In genomic region chr5:42995152-42995751, GRCh38 we compare ENCODE assay signal across 8 cellular contexts. TPM values are rescaled to one million over a fixed set of nuclear protein-coding genes. Genes with fewer than 3 reads are reported as not detected.
DNase-seq lines count a peak whose midpoint lies in the region; ATAC-seq and TF ChIP-seq lines count a peak whose summit lies in the region.

No MANE protein-coding gene starts in this region.

- H3K79me2 ChIP-seq in DOHH2 (ENCODE audit: control insufficient read depth, low read length) (no peaks in the 10 kb centered on the region), H9 (ENCODE audit: insufficient read depth, low read length) (no peaks in the 10 kb centered on the region)

- no peak overlapping the region for H3K4ac ChIP-seq in H9 (ENCODE audit: low read depth, low read length)

- H3K23ac ChIP-seq in H9 (ENCODE audit: insufficient read length, low read depth, low read length): no peak overlapping the region

- no peak overlapping the region for H2BK120ac ChIP-seq in H9 (ENCODE audit: low read depth, low read length, poor library complexity, severe bottlenecking)

- H2AFZ ChIP-seq in H9 (ENCODE audit: low read length): no peak overlapping the region

- no peak overlapping the region for H2AK5ac ChIP-seq in H9 (ENCODE audit: insufficient read length, low read length)

- no peak overlapping the region for H2BK12ac ChIP-seq in H9 (ENCODE audit: insufficient read length, low read depth, low read length)

- H2BK15ac ChIP-seq in H9 (ENCODE audit: low read depth, low read length): no peak overlapping the region

- peak overlapping the region; percentile 86 for H3K4me3 ChIP-seq in DOHH2 (ENCODE audit: low read length)
- H3K4me3 ChIP-seq in SJCRH30: peak overlapping the region; percentile 64
- peak overlapping the region; percentile 89 for H3K4me3 ChIP-seq in endodermal cell (ENCODE audit: low read length)
- peak overlapping the region; percentile 73 for H3K4me3 ChIP-seq in psoas muscle

- H3K4me3 Mint-ChIP-seq in endodermal cell (no peak overlapping the region), H9 (peak overlapping the region in 1 of 2 experiments; percentile 1; a peak in 1 of 5 replicates)

- no peaks in the 10 kb centered on the region for H3K79me1 ChIP-seq in H9 (ENCODE audit: insufficient read depth, low read depth, low read length, poor library complexity, severe bottlenecking)

- H3K36me3 ChIP-seq in DOHH2 (ENCODE audit: control insufficient read depth, low read length): no peaks in the 10 kb centered on the region
- no peaks in the 10 kb centered on the region; the same call in 1 of the 2 replicates for H3K36me3 ChIP-seq in SJCRH30
- H3K36me3 ChIP-seq in endodermal cell (ENCODE audit: control insufficient read depth, insufficient read depth, low read length): no peaks in the 10 kb centered on the region
- no peaks in the 10 kb centered on the region for H3K36me3 ChIP-seq in psoas muscle (ENCODE audit: insufficient read depth in 1 of 2, low read depth in 1 of 2)

- intact Hi-C loops in psoas muscle (cut with DNase I): loop anchor here in 1 of 2 donors (2.0 to 10.0 kb wide), 4 partner anchors 46 to 490 kb away; partner anchors contain the start of genes ANXA2R and TMEM267

- H3F3A ChIP-seq in DOHH2 (ENCODE audit: control insufficient read depth, insufficient read depth): no peaks in the 10 kb centered on the region; the same call in 1 of the 2 replicates

- no peak overlapping the region for H4K5ac ChIP-seq in H9 (ENCODE audit: insufficient read length, low read depth, low read length)

- H3K9ac ChIP-seq in endodermal cell (ENCODE audit: extremely low read depth, low read length, poor library complexity, severe bottlenecking): no peak overlapping the region
- H3K9ac ChIP-seq in H9 (ENCODE audit: extremely low read depth, insufficient read length, low read length): no peak overlapping the region

- peak overlapping the region; percentile 85 for H3K4me2 ChIP-seq in DOHH2 (ENCODE audit: low read length)
- H3K4me2 ChIP-seq in H9 (ENCODE audit: insufficient read depth, insufficient read length, low read length): no peak overlapping the region

- no peak overlapping the region for H4K8ac ChIP-seq in H9 (replicated peaks; ENCODE audit: insufficient read length, low read depth, low read length)

- ATAC-seq in psoas muscle: peak in 1 of 4 donors; percentile 13
- no peak for ATAC-seq in GM21825 (IDR thresholded peaks at IDR 0.05; ENCODE audit: unreplicated experiment)
- ATAC-seq in HG03520 (IDR thresholded peaks at IDR 0.05; ENCODE audit: unreplicated experiment): no peak

- WGBS in endodermal cell (ENCODE audit: insufficient coverage in 1 of 2, insufficient read length in 1 of 2), 2 experiments: 41 to 54% methylated on average over 21 of the region's 21 CpGs
- 6 to 11% (median 8%) methylated on average over 21 of the region's 21 CpGs for WGBS in psoas muscle, 3 donors
- no CpG with 5 or more reads among the region's 21 CpGs for WGBS in H9 (ENCODE audit: extremely low coverage, insufficient read length, low lambda C conversion rate)

- no peak overlapping the region for H4K91ac ChIP-seq in H9 (ENCODE audit: insufficient read length, low read depth, low read length)

- no peak overlapping the region for H3K56ac ChIP-seq in H9 (ENCODE audit: insufficient read length, low read depth, low read length)

- H3K4me1 Mint-ChIP-seq in endodermal cell (peaks cover 7% of the 10 kb centered on the region), H9 (peaks cover 16 to 28% of the 10 kb centered on the region in 2 experiments)

- H3K14ac ChIP-seq in H9 (ENCODE audit: insufficient read depth, low read length): no peak overlapping the region

- no peak overlapping the region for H2BK5ac ChIP-seq in H9 (ENCODE audit: insufficient read length, low read length)

- H3K4me1 ChIP-seq in DOHH2 (ENCODE audit: control insufficient read depth, low read length): peaks cover 28% of the 10 kb centered on the region
- H3K4me1 ChIP-seq in SJCRH30: no peaks in the 10 kb centered on the region
- H3K4me1 ChIP-seq in endodermal cell (ENCODE audit: control insufficient read depth, insufficient read depth, low read length): no peaks in the 10 kb centered on the region
- peaks cover 11% of the 10 kb centered on the region for H3K4me1 ChIP-seq in psoas muscle
- H3K4me1 ChIP-seq in H9 (ENCODE audit: insufficient read depth, low read length): no peaks in the 10 kb centered on the region

- peak in 1 of 2 experiments; percentile 42 for DNase-seq in SJCRH30
- DNase-seq in endodermal cell: no peak
- no peak for DNase-seq in psoas muscle
- no peak for DNase-seq in stimulated activated CD4-positive, alpha-beta T cell treated with anti-CD3 and anti-CD28 coated beads, Interleukin-2, amount 100 ng/mL, for 24 hours
- no peak for DNase-seq in H9

- H4K20me1 ChIP-seq in DOHH2 (ENCODE audit: control insufficient read depth, insufficient read depth, low read depth, low read length) (no peaks in the 10 kb centered on the region), H9 (ENCODE audit: control insufficient read depth, insufficient read depth, insufficient read length) (no peaks in the 10 kb centered on the region)

- H3K27ac ChIP-seq in DOHH2 (ENCODE audit: low read depth, low read length): no peak overlapping the region
- H3K27ac ChIP-seq in SJCRH30: peak overlapping the region; percentile 39; the same call in 1 of the 2 replicates
- H3K27ac ChIP-seq in endodermal cell (ENCODE audit: low read depth, low read length): no peak overlapping the region
- H3K27ac ChIP-seq in psoas muscle: peak overlapping the region; percentile 86
- H3K27ac ChIP-seq in H9 (ENCODE audit: insufficient read length, low read depth, low read length): no peak overlapping the region

- no peaks in the 10 kb centered on the region for H3K9me3 ChIP-seq in DOHH2 (ENCODE audit: control insufficient read depth, insufficient read depth, low read length)
- H3K9me3 ChIP-seq in SJCRH30 (replicated peaks): no peaks in the 10 kb centered on the region
- peaks cover 13% of the 10 kb centered on the region for H3K9me3 ChIP-seq in endodermal cell (ENCODE audit: control insufficient read depth, low read length)
- H3K9me3 ChIP-seq in psoas muscle: no peaks in the 10 kb centered on the region
- H3K9me3 ChIP-seq in H9 (ENCODE audit: control insufficient read depth, low read depth, low read length): no peaks in the 10 kb centered on the region

- H3K27me3 Mint-ChIP-seq in endodermal cell (ENCODE audit: insufficient read depth) (peaks cover 97% of the 10 kb centered on the region), H9 (ENCODE audit: low read depth) (peaks cover 100% of the 10 kb centered on the region)

- H3T11ph ChIP-seq in H9 (ENCODE audit: low read length): no peak overlapping the region

- H3K27ac Mint-ChIP-seq in endodermal cell (no peak overlapping the region), H9 (no peak overlapping the region)

- H3K27me3 ChIP-seq in DOHH2 (ENCODE audit: control insufficient read depth, low read length) (peaks cover 33% of the 10 kb centered on the region), SJCRH30 (no peaks in the 10 kb centered on the region), endodermal cell (ENCODE audit: control insufficient read depth, insufficient read depth, low read length, poor library complexity, severe bottlenecking) (peaks cover 89% of the 10 kb centered on the region), psoas muscle (ENCODE audit: insufficient read depth in 3 of 3, low read length in 2 of 3) (peaks cover 6 to 79% (median 56%) of the 10 kb centered on the region in 3 donors), H9 (ENCODE audit: insufficient read depth, low read length) (peaks cover 86% of the 10 kb centered on the region)

- peaks cover 15% of the 10 kb centered on the region for H3K23me2 ChIP-seq in H9 (ENCODE audit: insufficient read length, low read depth, low read length, poor library complexity, severe bottlenecking)

- no peaks in the 10 kb centered on the region for H3K9me2 ChIP-seq in DOHH2 (replicated peaks; ENCODE audit: control insufficient read depth, low read length)

- H3K18ac ChIP-seq in H9 (ENCODE audit: insufficient read length, low read depth, low read length): no peak overlapping the region

- peak; percentile 35 for TF ChIP-seq CTCF in DOHH2 (IDR thresholded peaks at IDR 0.05; ENCODE audit: low read depth, low read length, poor library complexity, severe bottlenecking)
- peak; percentile 21 for TF ChIP-seq CTCF in endodermal cell (conservative IDR thresholded peaks at IDR 0.05)
- TF ChIP-seq CTCF in psoas muscle (IDR thresholded peaks at IDR 0.05): no peak
- no peak; the same call in 2 of the 3 replicates for TF ChIP-seq CTCF in H9 (conservative IDR thresholded peaks at IDR 0.05)

- H3K36me3 Mint-ChIP-seq in endodermal cell (ENCODE audit: low read depth): no peaks in the 10 kb centered on the region
- peaks cover 0 to 1% (median 0%) of the 10 kb centered on the region in 3 experiments; a peak in 2 of 7 replicates for H3K36me3 Mint-ChIP-seq in H9 (ENCODE audit: insufficient read depth in 1 of 3, low read depth in 3 of 3)

- H3K9me3 Mint-ChIP-seq in endodermal cell: peaks cover 15% of the 10 kb centered on the region
- peaks cover 5 to 16% of the 10 kb centered on the region in 2 experiments; a peak in 4 of 5 replicates for H3K9me3 Mint-ChIP-seq in H9

- no peak overlapping the region for H2BK20ac ChIP-seq in H9 (ENCODE audit: low read depth, low read length, poor library complexity, severe bottlenecking)

RNA-seq across cellular contexts. Expression of gene ANXA2R, which starts 44.9 kb away (rescaled TPM):
- total RNA-seq in SJCRH30 (2014; rRNA removed; shearing (Covaris generic)): 3.3 and 3.5 TPM in 2 replicates
- total RNA-seq in endodermal cell (under 1 TPM; 0.73 to 0.97 TPM), psoas muscle (1 to 10 TPM in 1 of 4 donors, under 1 TPM in 3; 0.46 to 1.6 (median 0.78) TPM), H9 (2021) (0.20 and 0.22 TPM in 2 replicates)
- polyA plus RNA-seq in endodermal cell (2013, experiment 1 of 2): 1.5 TPM
- 0.91 TPM for polyA plus RNA-seq in endodermal cell (2013, experiment 2 of 2)
- 1 to 10 TPM in 2 of 3 donors, under 1 TPM in 1; 0.66 to 2.7 (median 1.8) TPM for polyA plus RNA-seq in psoas muscle

Comparison
In these comparisons a context has a peak if more than half of its experiments do, and no peak if none do; other contexts are left out.
1. H3K27ac ChIP-seq: peak in SJCRH30 (single experiment) and psoas muscle (single experiment); none in DOHH2 (single experiment), endodermal cell (single experiment) and H9 (single experiment).
2. CTCF ChIP-seq: peak in DOHH2 (single experiment) and endodermal cell (single experiment); none in psoas muscle (single experiment) and H9 (single experiment).
3. Peak in every context shown above with its lines, with median percentiles within 50 percentile points of each other: H3K4me3 ChIP-seq.